Comparison of ENCODE assay signal across 1 cellular context in genomic region chr16:2520097-2520783, GRCh38.
TF ChIP-seq lines count a peak whose summit lies in the region.

A gene with protein sequence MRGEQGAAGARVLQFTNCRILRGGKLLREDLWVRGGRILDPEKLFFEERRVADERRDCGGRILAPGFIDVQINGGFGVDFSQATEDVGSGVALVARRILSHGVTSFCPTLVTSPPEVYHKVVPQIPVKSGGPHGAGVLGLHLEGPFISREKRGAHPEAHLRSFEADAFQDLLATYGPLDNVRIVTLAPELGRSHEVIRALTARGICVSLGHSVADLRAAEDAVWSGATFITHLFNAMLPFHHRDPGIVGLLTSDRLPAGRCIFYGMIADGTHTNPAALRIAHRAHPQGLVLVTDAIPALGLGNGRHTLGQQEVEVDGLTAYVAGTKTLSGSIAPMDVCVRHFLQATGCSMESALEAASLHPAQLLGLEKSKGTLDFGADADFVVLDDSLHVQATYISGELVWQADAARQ (plus strand): TSS chr16:2520371. CDS start chr16:2520459, 88 bp downstream.

TF ChIP-seq in K562, 482 proteins besides CTCF, POLR2A, EP300 and RAD21 (continued from another document):
- TF ChIP-seq, protein P1, sequence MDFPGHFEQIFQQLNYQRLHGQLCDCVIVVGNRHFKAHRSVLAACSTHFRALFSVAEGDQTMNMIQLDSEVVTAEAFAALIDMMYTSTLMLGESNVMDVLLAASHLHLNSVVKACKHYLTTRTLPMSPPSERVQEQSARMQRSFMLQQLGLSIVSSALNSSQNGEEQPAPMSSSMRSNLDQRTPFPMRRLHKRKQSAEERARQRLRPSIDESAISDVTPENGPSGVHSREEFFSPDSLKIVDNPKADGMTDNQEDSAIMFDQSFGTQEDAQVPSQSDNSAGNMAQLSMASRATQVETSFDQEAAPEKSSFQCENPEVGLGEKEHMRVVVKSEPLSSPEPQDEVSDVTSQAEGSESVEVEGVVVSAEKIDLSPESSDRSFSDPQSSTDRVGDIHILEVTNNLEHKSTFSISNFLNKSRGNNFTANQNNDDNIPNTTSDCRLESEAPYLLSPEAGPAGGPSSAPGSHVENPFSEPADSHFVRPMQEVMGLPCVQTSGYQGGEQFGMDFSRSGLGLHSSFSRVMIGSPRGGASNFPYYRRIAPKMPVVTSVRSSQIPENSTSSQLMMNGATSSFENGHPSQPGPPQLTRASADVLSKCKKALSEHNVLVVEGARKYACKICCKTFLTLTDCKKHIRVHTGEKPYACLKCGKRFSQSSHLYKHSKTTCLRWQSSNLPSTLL (IDR thresholded peaks at IDR 0.05): no peak
- TF ChIP-seq DEAF1 (CRISPR knock-in tag; IDR thresholded peaks at IDR 0.05) (no peak), DIDO1 (tag; IDR thresholded peaks at IDR 0.05; ENCODE audit: low read depth) (no peak), JUN (IDR thresholded peaks at IDR 0.05; ENCODE audit: borderline replicate concordance, low read depth, low read length) (peak; percentile 62; the same call in 1 of the 2 replicates), JUN (CRISPR knock-in tag; IDR thresholded peaks at IDR 0.05; ENCODE audit: borderline replicate concordance) (no peak), ZC3H11A (IDR thresholded peaks at IDR 0.05; ENCODE audit: low read depth, low read length) (no peak), ARID1B (IDR thresholded peaks at IDR 0.05) (no peak), ZNF644 (tag; IDR thresholded peaks at IDR 0.05; ENCODE audit: low read depth) (no peak)
- TF ChIP-seq, protein P2, sequence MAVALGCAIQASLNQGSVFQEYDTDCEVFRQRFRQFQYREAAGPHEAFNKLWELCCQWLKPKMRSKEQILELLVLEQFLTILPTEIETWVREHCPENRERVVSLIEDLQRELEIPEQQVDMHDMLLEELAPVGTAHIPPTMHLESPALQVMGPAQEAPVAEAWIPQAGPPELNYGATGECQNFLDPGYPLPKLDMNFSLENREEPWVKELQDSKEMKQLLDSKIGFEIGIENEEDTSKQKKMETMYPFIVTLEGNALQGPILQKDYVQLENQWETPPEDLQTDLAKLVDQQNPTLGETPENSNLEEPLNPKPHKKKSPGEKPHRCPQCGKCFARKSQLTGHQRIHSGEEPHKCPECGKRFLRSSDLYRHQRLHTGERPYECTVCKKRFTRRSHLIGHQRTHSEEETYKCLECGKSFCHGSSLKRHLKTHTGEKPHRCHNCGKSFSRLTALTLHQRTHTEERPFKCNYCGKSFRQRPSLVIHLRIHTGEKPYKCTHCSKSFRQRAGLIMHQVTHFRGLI (CRISPR knock-in tag; IDR thresholded peaks at IDR 0.05): no peak
